1 cellular context compared by ENCODE assay signal in the genomic region with DNA sequence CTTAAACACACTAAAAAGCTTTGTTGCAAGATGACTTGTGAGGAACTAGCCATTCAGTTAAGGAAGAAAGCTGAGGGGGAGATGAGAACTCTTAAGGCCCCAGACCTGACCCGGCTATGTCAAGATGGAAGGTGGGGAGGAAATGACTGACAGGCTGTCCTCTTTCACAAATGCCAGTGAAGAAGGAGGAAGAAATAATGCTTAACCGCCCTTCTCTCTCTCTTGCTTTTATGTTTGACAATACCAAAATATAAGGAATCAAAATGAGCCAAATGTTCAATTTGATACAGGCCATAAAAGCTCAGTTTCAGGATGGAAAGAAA.
TF ChIP-seq lines count a peak whose summit lies in the region.

No MANE protein-coding gene starts in this region.

TF ChIP-seq in WTC11, 78 proteins besides CTCF, POLR2A, EP300 and RAD21 (continued from another document):
- TF ChIP-seq, protein P1, sequence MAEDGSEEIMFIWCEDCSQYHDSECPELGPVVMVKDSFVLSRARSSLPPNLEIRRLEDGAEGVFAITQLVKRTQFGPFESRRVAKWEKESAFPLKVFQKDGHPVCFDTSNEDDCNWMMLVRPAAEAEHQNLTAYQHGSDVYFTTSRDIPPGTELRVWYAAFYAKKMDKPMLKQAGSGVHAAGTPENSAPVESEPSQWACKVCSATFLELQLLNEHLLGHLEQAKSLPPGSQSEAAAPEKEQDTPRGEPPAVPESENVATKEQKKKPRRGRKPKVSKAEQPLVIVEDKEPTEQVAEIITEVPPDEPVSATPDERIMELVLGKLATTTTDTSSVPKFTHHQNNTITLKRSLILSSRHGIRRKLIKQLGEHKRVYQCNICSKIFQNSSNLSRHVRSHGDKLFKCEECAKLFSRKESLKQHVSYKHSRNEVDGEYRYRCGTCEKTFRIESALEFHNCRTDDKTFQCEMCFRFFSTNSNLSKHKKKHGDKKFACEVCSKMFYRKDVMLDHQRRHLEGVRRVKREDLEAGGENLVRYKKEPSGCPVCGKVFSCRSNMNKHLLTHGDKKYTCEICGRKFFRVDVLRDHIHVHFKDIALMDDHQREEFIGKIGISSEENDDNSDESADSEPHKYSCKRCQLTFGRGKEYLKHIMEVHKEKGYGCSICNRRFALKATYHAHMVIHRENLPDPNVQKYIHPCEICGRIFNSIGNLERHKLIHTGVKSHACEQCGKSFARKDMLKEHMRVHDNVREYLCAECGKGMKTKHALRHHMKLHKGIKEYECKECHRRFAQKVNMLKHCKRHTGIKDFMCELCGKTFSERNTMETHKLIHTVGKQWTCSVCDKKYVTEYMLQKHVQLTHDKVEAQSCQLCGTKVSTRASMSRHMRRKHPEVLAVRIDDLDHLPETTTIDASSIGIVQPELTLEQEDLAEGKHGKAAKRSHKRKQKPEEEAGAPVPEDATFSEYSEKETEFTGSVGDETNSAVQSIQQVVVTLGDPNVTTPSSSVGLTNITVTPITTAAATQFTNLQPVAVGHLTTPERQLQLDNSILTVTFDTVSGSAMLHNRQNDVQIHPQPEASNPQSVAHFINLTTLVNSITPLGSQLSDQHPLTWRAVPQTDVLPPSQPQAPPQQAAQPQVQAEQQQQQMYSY (CRISPR knock-in tag; IDR thresholded peaks at IDR 0.05): no peak
- TF ChIP-seq, protein P2, sequence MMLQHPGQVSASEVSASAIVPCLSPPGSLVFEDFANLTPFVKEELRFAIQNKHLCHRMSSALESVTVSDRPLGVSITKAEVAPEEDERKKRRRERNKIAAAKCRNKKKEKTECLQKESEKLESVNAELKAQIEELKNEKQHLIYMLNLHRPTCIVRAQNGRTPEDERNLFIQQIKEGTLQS (CRISPR knock-in tag; conservative IDR thresholded peaks at IDR 0.05): no peak
